ENCODE assay signal across 1 cellular context in the genomic region with DNA sequence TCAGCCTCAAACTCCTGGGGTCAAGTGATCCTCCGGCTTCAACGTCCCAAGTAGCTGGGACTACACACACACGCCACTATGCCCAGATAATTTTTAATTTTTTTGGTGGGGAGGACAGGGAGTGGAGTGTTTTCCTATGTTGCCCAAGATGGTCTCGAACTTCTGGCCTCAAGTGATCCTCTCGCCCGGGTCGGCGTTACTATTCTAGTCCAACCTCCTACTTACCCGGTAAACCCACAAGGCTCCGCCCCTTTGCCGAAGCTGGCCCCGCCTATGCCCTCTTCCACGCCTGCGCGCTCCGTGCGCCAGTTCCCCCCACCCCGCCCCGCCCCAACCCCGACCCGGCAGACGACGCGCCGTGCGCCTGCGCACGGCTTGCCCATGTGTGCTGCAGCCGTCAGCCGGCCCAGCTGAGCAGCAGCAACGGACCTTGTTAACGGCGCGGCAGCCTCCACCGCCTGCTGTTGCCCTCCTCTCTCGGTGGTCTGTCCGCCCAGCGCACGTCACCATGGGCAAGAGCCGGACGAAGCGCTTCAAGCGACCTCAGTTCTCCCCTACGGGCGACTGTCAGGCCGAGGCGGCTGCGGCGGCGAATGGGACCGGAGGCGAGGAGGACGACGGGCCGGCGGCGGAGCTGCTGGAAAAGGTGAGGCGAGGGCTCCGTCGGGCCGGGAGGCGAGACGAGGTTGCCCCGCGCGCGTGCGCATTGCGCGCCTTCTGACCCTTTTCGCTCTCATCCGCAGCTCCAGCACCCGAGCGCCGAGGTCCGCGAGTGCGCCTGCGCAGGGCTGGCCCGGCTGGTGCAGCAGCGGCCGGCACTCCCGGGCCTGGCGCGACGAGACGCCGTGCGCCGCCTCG.
TF ChIP-seq lines count a peak whose summit lies in the region.

TSS of gene HEATR3 (plus strand) at position 347 of the 858 bp plus-strand sequence. CDS start at position 509, 162 bp downstream.

TF ChIP-seq in HepG2, 621 proteins besides CTCF, POLR2A, EP300 and RAD21 (continued from another document and continues in another):
- TF ChIP-seq USF2 (IDR thresholded peaks at IDR 0.05; ENCODE audit: low read depth, low read length) = no peak
- no peak for TF ChIP-seq USF2 (CRISPR knock-in tag; IDR thresholded peaks at IDR 0.05; ENCODE audit: borderline replicate concordance)
- TF ChIP-seq ZNF75D (CRISPR knock-in tag; IDR thresholded peaks at IDR 0.05; ENCODE audit: borderline replicate concordance) = no peak
- no peak for TF ChIP-seq U2AF1 (optimal IDR thresholded peaks at IDR 0.05; ENCODE audit: low read depth, low read length)
- peak; percentile 56; the same call in 1 of the 2 replicates for TF ChIP-seq NR1H2 (CRISPR knock-in tag; IDR thresholded peaks at IDR 0.05; ENCODE audit: borderline replicate concordance, low read depth)
- no peak for TF ChIP-seq RFXANK (CRISPR knock-in tag; IDR thresholded peaks at IDR 0.05)
- no peak for TF ChIP-seq RARG (CRISPR knock-in tag; IDR thresholded peaks at IDR 0.05; ENCODE audit: low read depth)
- TF ChIP-seq ZNF484 (CRISPR knock-in tag; IDR thresholded peaks at IDR 0.05; ENCODE audit: borderline replicate concordance, low read depth) = 0 out of 2 replicates have a peak, but pooled peaks have one; percentile 71
- peak; percentile 13; the same call in 1 of the 2 replicates for TF ChIP-seq HMG20B (CRISPR knock-in tag; conservative IDR thresholded peaks at IDR 0.05)
- TF ChIP-seq, protein P1, sequence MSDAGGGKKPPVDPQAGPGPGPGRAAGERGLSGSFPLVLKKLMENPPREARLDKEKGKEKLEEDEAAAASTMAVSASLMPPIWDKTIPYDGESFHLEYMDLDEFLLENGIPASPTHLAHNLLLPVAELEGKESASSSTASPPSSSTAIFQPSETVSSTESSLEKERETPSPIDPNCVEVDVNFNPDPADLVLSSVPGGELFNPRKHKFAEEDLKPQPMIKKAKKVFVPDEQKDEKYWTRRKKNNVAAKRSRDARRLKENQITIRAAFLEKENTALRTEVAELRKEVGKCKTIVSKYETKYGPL (CRISPR knock-in tag; IDR thresholded peaks at IDR 0.05) = peak; percentile 42; the same call in 1 of the 2 replicates
- TF ChIP-seq PHF21A (CRISPR knock-in tag; IDR thresholded peaks at IDR 0.05) = no peak; the same call in 1 of the 2 replicates
- TF ChIP-seq FOXA1 (IDR thresholded peaks at IDR 0.05) = no peak
- 0 out of 2 replicates have a peak, but pooled peaks have one; percentile 13 for TF ChIP-seq FOXA1 (CRISPR knock-in tag; IDR thresholded peaks at IDR 0.05)
- TF ChIP-seq ZNF230 (CRISPR knock-in tag; IDR thresholded peaks at IDR 0.05) = no peak
- TF ChIP-seq ZNF746 (CRISPR knock-in tag; IDR thresholded peaks at IDR 0.05) = peak; percentile 67; the same call in 1 of the 2 replicates
- TF ChIP-seq, protein P2, sequence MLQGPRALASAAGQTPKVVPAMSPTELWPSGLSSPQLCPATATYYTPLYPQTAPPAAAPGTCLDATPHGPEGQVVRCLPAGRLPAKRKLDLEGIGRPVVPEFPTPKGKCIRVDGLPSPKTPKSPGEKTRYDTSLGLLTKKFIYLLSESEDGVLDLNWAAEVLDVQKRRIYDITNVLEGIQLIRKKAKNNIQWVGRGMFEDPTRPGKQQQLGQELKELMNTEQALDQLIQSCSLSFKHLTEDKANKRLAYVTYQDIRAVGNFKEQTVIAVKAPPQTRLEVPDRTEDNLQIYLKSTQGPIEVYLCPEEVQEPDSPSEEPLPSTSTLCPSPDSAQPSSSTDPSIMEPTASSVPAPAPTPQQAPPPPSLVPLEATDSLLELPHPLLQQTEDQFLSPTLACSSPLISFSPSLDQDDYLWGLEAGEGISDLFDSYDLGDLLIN (CRISPR knock-in tag; IDR thresholded peaks at IDR 0.05; ENCODE audit: borderline replicate concordance) = peak; percentile 37; the same call in 1 of the 2 replicates
- peak; percentile 23; the same call in 1 of the 2 replicates for TF ChIP-seq HES4 (CRISPR knock-in tag; IDR thresholded peaks at IDR 0.05; ENCODE audit: borderline replicate concordance)
- peak; percentile 75; the same call in 1 of the 2 replicates for TF ChIP-seq TEAD2 (CRISPR knock-in tag; IDR thresholded peaks at IDR 0.05)
- TF ChIP-seq ZBTB42 (CRISPR knock-in tag; IDR thresholded peaks at IDR 0.05) = no peak
- peak; percentile 81; the same call in 1 of the 2 replicates for TF ChIP-seq ZBTB20 (CRISPR knock-in tag; IDR thresholded peaks at IDR 0.05; ENCODE audit: borderline replicate concordance, low read depth)
- peak; percentile 86; the same call in 1 of the 2 replicates for TF ChIP-seq ZSCAN21 (CRISPR knock-in tag; IDR thresholded peaks at IDR 0.05; ENCODE audit: borderline replicate concordance)
- peak; percentile 50; the same call in 1 of the 2 replicates for TF ChIP-seq ZNF317 (CRISPR knock-in tag; IDR thresholded peaks at IDR 0.05)
- TF ChIP-seq ZNF704 (CRISPR knock-in tag; IDR thresholded peaks at IDR 0.05; ENCODE audit: borderline replicate concordance) = peak; percentile 77
- peak; percentile 92 for TF ChIP-seq SMAD1 (CRISPR knock-in tag; IDR thresholded peaks at IDR 0.05; ENCODE audit: borderline replicate concordance, low read depth)
- TF ChIP-seq MEIS2 (CRISPR knock-in tag; IDR thresholded peaks at IDR 0.05) = peak; percentile 70; the same call in 1 of the 2 replicates
- TF ChIP-seq MTF2 (CRISPR knock-in tag; IDR thresholded peaks at IDR 0.05; ENCODE audit: borderline replicate concordance) = peak; percentile 91; the same call in 1 of the 2 replicates
- TF ChIP-seq TERF1 (CRISPR knock-in tag; IDR thresholded peaks at IDR 0.05) = 0 out of 2 replicates have a peak, but pooled peaks have one; percentile 58
- TF ChIP-seq, protein P3, sequence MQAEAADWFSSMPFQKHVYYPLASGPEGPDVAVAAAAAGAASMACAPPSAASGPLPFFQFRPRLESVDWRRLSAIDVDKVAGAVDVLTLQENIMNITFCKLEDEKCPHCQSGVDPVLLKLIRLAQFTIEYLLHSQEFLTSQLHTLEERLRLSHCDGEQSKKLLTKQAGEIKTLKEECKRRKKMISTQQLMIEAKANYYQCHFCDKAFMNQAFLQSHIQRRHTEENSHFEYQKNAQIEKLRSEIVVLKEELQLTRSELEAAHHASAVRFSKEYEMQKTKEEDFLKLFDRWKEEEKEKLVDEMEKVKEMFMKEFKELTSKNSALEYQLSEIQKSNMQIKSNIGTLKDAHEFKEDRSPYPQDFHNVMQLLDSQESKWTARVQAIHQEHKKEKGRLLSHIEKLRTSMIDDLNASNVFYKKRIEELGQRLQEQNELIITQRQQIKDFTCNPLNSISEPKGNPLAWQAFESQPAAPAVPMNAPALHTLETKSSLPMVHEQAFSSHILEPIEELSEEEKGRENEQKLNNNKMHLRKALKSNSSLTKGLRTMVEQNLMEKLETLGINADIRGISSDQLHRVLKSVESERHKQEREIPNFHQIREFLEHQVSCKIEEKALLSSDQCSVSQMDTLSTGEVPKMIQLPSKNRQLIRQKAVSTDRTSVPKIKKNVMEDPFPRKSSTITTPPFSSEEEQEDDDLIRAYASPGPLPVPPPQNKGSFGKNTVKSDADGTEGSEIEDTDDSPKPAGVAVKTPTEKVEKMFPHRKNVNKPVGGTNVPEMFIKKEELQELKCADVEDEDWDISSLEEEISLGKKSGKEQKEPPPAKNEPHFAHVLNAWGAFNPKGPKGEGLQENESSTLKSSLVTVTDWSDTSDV (CRISPR knock-in tag; IDR thresholded peaks at IDR 0.05) = no peak
- TF ChIP-seq MIER3 (CRISPR knock-in tag; IDR thresholded peaks at IDR 0.05; ENCODE audit: borderline replicate concordance) = no peak
- no peak for TF ChIP-seq MNT (IDR thresholded peaks at IDR 0.05)
- 0 out of 2 replicates have a peak, but pooled peaks have one; percentile 21 for TF ChIP-seq DMTF1 (CRISPR knock-in tag; IDR thresholded peaks at IDR 0.05)
- peak; percentile 77; the same call in 1 of the 2 replicates for TF ChIP-seq REXO4 (CRISPR knock-in tag; IDR thresholded peaks at IDR 0.05; ENCODE audit: borderline replicate concordance)
- no peak for TF ChIP-seq FOSL1 (CRISPR knock-in tag; IDR thresholded peaks at IDR 0.05; ENCODE audit: borderline replicate concordance)
- 0 out of 2 replicates have a peak, but pooled peaks have one; percentile 13 for TF ChIP-seq MIXL1 (CRISPR knock-in tag; IDR thresholded peaks at IDR 0.05)
- TF ChIP-seq TBL1XR1 (IDR thresholded peaks at IDR 0.05; ENCODE audit: borderline replicate concordance, low read length, partially characterized antibody) = no peak
- TF ChIP-seq ZNF510 (CRISPR knock-in tag; IDR thresholded peaks at IDR 0.05; ENCODE audit: low read depth) = 0 out of 2 replicates have a peak, but pooled peaks have one; percentile 80
- no peak for TF ChIP-seq ZNF234 (CRISPR knock-in tag; conservative IDR thresholded peaks at IDR 0.05)
- TF ChIP-seq ZNF552 (CRISPR knock-in tag; IDR thresholded peaks at IDR 0.05; ENCODE audit: borderline replicate concordance) = peak; percentile 78; the same call in 1 of the 2 replicates
- TF ChIP-seq GLI4 (CRISPR knock-in tag; IDR thresholded peaks at IDR 0.05; ENCODE audit: borderline replicate concordance) = no peak
- no peak for TF ChIP-seq MTA3 (CRISPR knock-in tag; IDR thresholded peaks at IDR 0.05)
- no peak; the same call in 1 of the 2 replicates for TF ChIP-seq ZNF691 (CRISPR knock-in tag; IDR thresholded peaks at IDR 0.05; ENCODE audit: borderline replicate concordance, low read depth)
- TF ChIP-seq ZNF431 (CRISPR knock-in tag; IDR thresholded peaks at IDR 0.05; ENCODE audit: borderline replicate concordance, low read depth) = no peak
- peak; percentile 83 for TF ChIP-seq IKZF4 (CRISPR knock-in tag; IDR thresholded peaks at IDR 0.05; ENCODE audit: borderline replicate concordance, low read depth, not compliant biosample characterization)
- no peak for TF ChIP-seq THYN1 (CRISPR knock-in tag; IDR thresholded peaks at IDR 0.05; ENCODE audit: borderline replicate concordance, low read depth)
- peak; percentile 58; the same call in 1 of the 2 replicates for TF ChIP-seq NCOR1 (IDR thresholded peaks at IDR 0.05; ENCODE audit: borderline replicate concordance, low read length)
- TF ChIP-seq MTA1 (CRISPR knock-in tag; IDR thresholded peaks at IDR 0.05; ENCODE audit: borderline replicate concordance) = no peak; the same call in 1 of the 2 replicates
